In genomic region chr15:40333922-40334492, GRCh38 we compare ENCODE assay signal across 6 cellular contexts. TPM values are rescaled to one million over a fixed set of nuclear protein-coding genes. Genes with fewer than 3 reads are reported as not detected.
A peak's percentile ranks its signal among the peaks of the same experiment; 100 is the strongest.
DNase-seq lines count a peak whose midpoint lies in the region; ATAC-seq and TF ChIP-seq lines count a peak whose summit lies in the region.

No MANE protein-coding gene starts in this region.

- no peaks in the 10 kb centered on the region for H3K9me3 Mint-ChIP-seq in naive thymus-derived CD8-positive, alpha-beta T cell

- peaks cover 15 to 39% (median 33%) of the 10 kb centered on the region in 4 donors for H3K4me1 Mint-ChIP-seq in naive thymus-derived CD8-positive, alpha-beta T cell

- in situ Hi-C loops in brain microvascular endothelial cell (cut with HindIII; ENCODE audit: low pct_ligation_motif_present, low sequenced_read_pairs) = no loop called here

- no peaks in the 10 kb centered on the region for H3K36me3 Mint-ChIP-seq in naive thymus-derived CD8-positive, alpha-beta T cell

- H3K4me3 ChIP-seq in brain microvascular endothelial cell (ENCODE audit: low read depth, low read length) = no peak overlapping the region

- H3K27me3 Mint-ChIP-seq in naive thymus-derived CD8-positive, alpha-beta T cell = peaks cover 0 to 5% (median 1%) of the 10 kb centered on the region in 5 donors

- POLR2A ChIA-PET in naive thymus-derived CD8-positive, alpha-beta T cell (lab: Charles Lee) = interaction anchor here (0.6 to 1.4 kb wide), 7 partner anchors 9 to 61 kb away, joined by 3 to 4 read pairs (median 3); partner anchors contain the start of genes INAFM2 and PLCB2

- peaks cover 26% of the 10 kb centered on the region for H3K36me3 ChIP-seq in brain microvascular endothelial cell (replicated peaks)

- peak; percentile 10 for TF ChIP-seq CTCF in brain microvascular endothelial cell (IDR thresholded peaks at IDR 0.05; ENCODE audit: low read depth, low read length, missing control alignments)

- H3K4me3 Mint-ChIP-seq in naive thymus-derived CD8-positive, alpha-beta T cell = peak overlapping the region; percentile 1 to 79 (median 54)

- peak overlapping the region; percentile 71 for H3K27ac ChIP-seq in brain microvascular endothelial cell

- no peaks in the 10 kb centered on the region for H3K27me3 ChIP-seq in brain microvascular endothelial cell (replicated peaks)

- DNase-seq in NCI-H2171 (lab: John Stamatoyannopoulos, UW) (peak; percentile 76), brain microvascular endothelial cell (peak; percentile 84), NCI-H1436 treated with DMSO at 0.1 percent for 48 hours (lab: John Stamatoyannopoulos, UW) (no peak), NCI-H146 treated with DMSO at 0.1 percent for 48 hours (lab: John Stamatoyannopoulos, UW; ENCODE audit: unreplicated experiment) (no peak)
- peak in 2 of 10 donors; percentile 43 to 49 for DNase-seq in naive thymus-derived CD8-positive, alpha-beta T cell

- H3K27ac Mint-ChIP-seq in naive thymus-derived CD8-positive, alpha-beta T cell = peak overlapping the region; percentile 54 to 89 (median 72)

- ATAC-seq in naive thymus-derived CD8-positive, alpha-beta T cell = peak; percentile 37 to 62
- no peak for ATAC-seq in GM21528 (IDR thresholded peaks at IDR 0.05; ENCODE audit: low FRiP score, unreplicated experiment)

RNA-seq across cellular contexts. Expression of gene CCDC9B, which starts 6.7 kb away (rescaled TPM):
- total RNA-seq in naive thymus-derived CD8-positive, alpha-beta T cell = 1 to 10 TPM; 1.4 to 1.5 TPM
- under 1 TPM in 2 of 3 donors, not detected in 1; 0.08 to 0.62 TPM for polyA plus RNA-seq in naive thymus-derived CD8-positive, alpha-beta T cell

RNA-seq across cellular contexts. Expression of gene INAFM2, which starts 10.5 kb away (rescaled TPM):
- 1 to 10 TPM; 6.2 to 8.1 TPM for total RNA-seq in naive thymus-derived CD8-positive, alpha-beta T cell
- 1 to 10 TPM in 2 of 3 donors, under 1 TPM in 1; 0.69 to 2.5 (median 1.9) TPM for polyA plus RNA-seq in naive thymus-derived CD8-positive, alpha-beta T cell

RNA-seq across cellular contexts. Expression of gene PHGR1, which starts 16.8 kb away (rescaled TPM):
- total RNA-seq in naive thymus-derived CD8-positive, alpha-beta T cell = not detected
- not detected for polyA plus RNA-seq in naive thymus-derived CD8-positive, alpha-beta T cell

RNA-seq across cellular contexts. Expression of gene DISP2, which starts 24.0 kb away (rescaled TPM):
- total RNA-seq in naive thymus-derived CD8-positive, alpha-beta T cell = under 1 TPM; 0.31 to 0.52 TPM
- polyA plus RNA-seq in naive thymus-derived CD8-positive, alpha-beta T cell = under 1 TPM; 0.02 to 0.73 (median 0.42) TPM

RNA-seq across cellular contexts. Expression of gene PLCB2, which starts 26.3 kb away (rescaled TPM):
- total RNA-seq in naive thymus-derived CD8-positive, alpha-beta T cell = 100 to 1,000 TPM; 156 to 166 TPM
- polyA plus RNA-seq in naive thymus-derived CD8-positive, alpha-beta T cell = 10 to 100 TPM; 14.5 to 23.0 (median 22.2) TPM

Comparison
In these comparisons a context has a peak if more than half of its experiments do, and no peak if none do; other contexts are left out.
1. DNase-seq: peak in NCI-H2171 (single experiment) and brain microvascular endothelial cell (single experiment); none in NCI-H1436 treated with DMSO at 0.1 percent for 48 hours (single experiment) and NCI-H146 treated with DMSO at 0.1 percent for 48 hours (single experiment).